ENCODE assay signal across 1 cellular context in the genomic region with DNA sequence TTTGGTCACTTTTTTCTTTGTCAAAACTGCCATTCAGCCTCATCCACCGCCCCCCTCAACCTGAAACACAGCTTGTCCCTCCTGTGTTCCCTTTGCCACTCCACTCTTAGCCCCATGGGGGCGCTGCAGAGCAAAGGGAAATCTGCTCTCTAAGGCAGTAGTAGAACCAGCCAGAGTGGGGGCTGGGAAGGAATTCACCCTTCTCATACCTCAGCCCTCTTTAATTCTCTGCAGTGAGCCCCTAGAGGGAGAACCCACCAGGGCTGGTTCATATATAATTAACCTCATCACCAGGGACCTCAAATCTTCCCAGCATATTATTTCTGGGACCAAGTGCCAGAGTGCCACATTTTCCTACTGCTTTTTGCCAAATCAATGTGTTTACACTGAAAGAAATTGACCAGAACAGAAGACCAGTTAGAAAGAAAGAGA.
A peak's percentile ranks its signal among the peaks of the same experiment; 100 is the strongest.
TF ChIP-seq lines count a peak whose summit lies in the region.

No MANE protein-coding gene starts in this region.

TF ChIP-seq in K562, 482 proteins besides CTCF, POLR2A, EP300 and RAD21 (continued from another document):
- TF ChIP-seq, protein P1, sequence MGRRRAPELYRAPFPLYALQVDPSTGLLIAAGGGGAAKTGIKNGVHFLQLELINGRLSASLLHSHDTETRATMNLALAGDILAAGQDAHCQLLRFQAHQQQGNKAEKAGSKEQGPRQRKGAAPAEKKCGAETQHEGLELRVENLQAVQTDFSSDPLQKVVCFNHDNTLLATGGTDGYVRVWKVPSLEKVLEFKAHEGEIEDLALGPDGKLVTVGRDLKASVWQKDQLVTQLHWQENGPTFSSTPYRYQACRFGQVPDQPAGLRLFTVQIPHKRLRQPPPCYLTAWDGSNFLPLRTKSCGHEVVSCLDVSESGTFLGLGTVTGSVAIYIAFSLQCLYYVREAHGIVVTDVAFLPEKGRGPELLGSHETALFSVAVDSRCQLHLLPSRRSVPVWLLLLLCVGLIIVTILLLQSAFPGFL (CRISPR knock-in tag; IDR thresholded peaks at IDR 0.05) = no peak
- no peak for TF ChIP-seq POLR2AphosphoS5 (IDR thresholded peaks at IDR 0.05; ENCODE audit: control insufficient read depth, insufficient read depth, low read depth, low read length)
- TF ChIP-seq SRSF7 (optimal IDR thresholded peaks at IDR 0.05; ENCODE audit: low read depth, low read length) = no peak
- peak; percentile 29; the same call in 1 of the 2 replicates for TF ChIP-seq ARID1B (IDR thresholded peaks at IDR 0.05)
- no peak for TF ChIP-seq ZNF695 (CRISPR knock-in tag; IDR thresholded peaks at IDR 0.05)
- TF ChIP-seq TBP (optimal IDR thresholded peaks at IDR 0.05; ENCODE audit: low read depth, low read length) = peak; percentile 44
- TF ChIP-seq SMC3 (conservative IDR thresholded peaks at IDR 0.05; ENCODE audit: insufficient read depth, low read depth, low read length) = peak; percentile 72
- no peak for TF ChIP-seq ZNF707 (CRISPR knock-in tag; conservative IDR thresholded peaks at IDR 0.05)
- no peak for TF ChIP-seq PTTG1 (tag; IDR thresholded peaks at IDR 0.05; ENCODE audit: low read depth)
- TF ChIP-seq SMAD4 (CRISPR knock-in tag; conservative IDR thresholded peaks at IDR 0.05) = 0 out of 2 replicates have a peak, but pooled peaks have one; percentile 15
- TF ChIP-seq TEAD4 (IDR thresholded peaks at IDR 0.05; ENCODE audit: low read length) = peak; percentile 34; the same call in 1 of the 2 replicates
- TF ChIP-seq TEAD4 (CRISPR knock-in tag; IDR thresholded peaks at IDR 0.05; ENCODE audit: borderline replicate concordance) = no peak
- no peak for TF ChIP-seq BRCA1 (IDR thresholded peaks at IDR 0.05)
- no peak for TF ChIP-seq BRCA1 (CRISPR knock-in tag; IDR thresholded peaks at IDR 0.05)
